In genomic region chr7:88522771-88523316, GRCh38 we compare ENCODE assay signal across 16 cellular contexts.
"Had no signal": no experiment of that assay in that cellular context is flagged by ENCODE, and none has a peak within 500 bp of the region (broad histone marks: within the 10 kb centered on the region; RNA-seq: fewer than 3 reads in every experiment).

No MANE protein-coding gene starts in this region.

- ATAC-seq: lower lobe of right lung; psoas muscle; sciatic nerve; stimulated activated memory B cell treated with anti-CD40 and anti-IgM and Interleukin-4, amounts not matched to agents 10 μg/mL and 1 μg/mL and 100 μg/mL, for 72 hours had no signal

- DNase-seq: activated CD4-positive, alpha-beta memory T cell treated with anti-CD3 and anti-CD28 coated beads, Interleukin-2, amount 10 ng/mL, durations not matched to agents 7 days and 5 days; activated CD4-positive, CD25-positive, alpha-beta regulatory T cell treated with anti-CD3 and anti-CD28 coated beads, Interleukin-2, amount 50 U/mL, for 72 hours; activated naive CD8-positive, alpha-beta T cell treated with anti-CD3 and anti-CD28 coated beads, Interleukin-2, amount 10 ng/mL, durations not matched to agents 7 days and 5 days; cerebellar nuclear complex; erythroblast; hippocampal formation; lower lobe of right lung; naive B cell; occipital lobe; psoas muscle; spleen; stimulated activated CD4-positive, alpha-beta T cell treated with anti-CD3 and anti-CD28 coated beads, Interleukin-1b, Interleukin-23, amount 100 ng/mL, for 48 hours; transverse colon had no signal

- H3K36me3 ChIP-seq: lower lobe of right lung, spleen, transverse colon had no signal

- H3K4me3 ChIP-seq: lower lobe of right lung, psoas muscle, spleen, transverse colon had no signal

- H3K4me1 ChIP-seq: lower lobe of right lung, psoas muscle, spleen, transverse colon had no signal

- H3K27me3 Mint-ChIP-seq: activated CD4-positive, alpha-beta memory T cell treated with anti-CD3 and anti-CD28 coated beads, Interleukin-2, amount 10 ng/mL, durations not matched to agents 7 days and 5 days; dendritic cell treated with granulocyte-macrophage colony-stimulating factor and Interleukin-4, amounts not matched to agents 40 ng/mL and 50 ng/mL, for 4 days; naive B cell; stimulated activated memory B cell treated with anti-CD40 and anti-IgM and Interleukin-4, amounts not matched to agents 10 μg/mL and 1 μg/mL and 100 μg/mL, for 72 hours had no signal

- H3K9me3 ChIP-seq: lower lobe of right lung, psoas muscle, spleen, transverse colon had no signal

- H3K4me1 Mint-ChIP-seq: activated CD4-positive, alpha-beta memory T cell treated with anti-CD3 and anti-CD28 coated beads, Interleukin-2, amount 10 ng/mL, durations not matched to agents 7 days and 5 days; activated naive CD8-positive, alpha-beta T cell treated with anti-CD3 and anti-CD28 coated beads, Interleukin-2, amount 10 ng/mL, durations not matched to agents 7 days and 5 days; naive B cell; stimulated activated memory B cell treated with anti-CD40 and anti-IgM and Interleukin-4, amounts not matched to agents 10 μg/mL and 1 μg/mL and 100 μg/mL, for 72 hours had no signal

- H3K4me3 Mint-ChIP-seq: activated CD4-positive, alpha-beta memory T cell treated with anti-CD3 and anti-CD28 coated beads, Interleukin-2, amount 10 ng/mL, durations not matched to agents 7 days and 5 days; activated naive CD8-positive, alpha-beta T cell treated with anti-CD3 and anti-CD28 coated beads, Interleukin-2, amount 10 ng/mL, durations not matched to agents 7 days and 5 days; dendritic cell treated with granulocyte-macrophage colony-stimulating factor and Interleukin-4, amounts not matched to agents 40 ng/mL and 50 ng/mL, for 4 days; stimulated activated memory B cell treated with anti-CD40 and anti-IgM and Interleukin-4, amounts not matched to agents 10 μg/mL and 1 μg/mL and 100 μg/mL, for 72 hours had no signal

- H3K36me3 Mint-ChIP-seq: activated naive CD8-positive, alpha-beta T cell treated with anti-CD3 and anti-CD28 coated beads, Interleukin-2, amount 10 ng/mL, durations not matched to agents 7 days and 5 days; naive B cell; stimulated activated memory B cell treated with anti-CD40 and anti-IgM and Interleukin-4, amounts not matched to agents 10 μg/mL and 1 μg/mL and 100 μg/mL, for 72 hours had no signal

- H3K9me3 Mint-ChIP-seq: activated CD4-positive, alpha-beta memory T cell treated with anti-CD3 and anti-CD28 coated beads, Interleukin-2, amount 10 ng/mL, durations not matched to agents 7 days and 5 days; activated naive CD8-positive, alpha-beta T cell treated with anti-CD3 and anti-CD28 coated beads, Interleukin-2, amount 10 ng/mL, durations not matched to agents 7 days and 5 days had no signal

- H3K27ac ChIP-seq: lower lobe of right lung, psoas muscle, spleen, transverse colon had no signal

- H3K27ac Mint-ChIP-seq: activated CD4-positive, alpha-beta memory T cell treated with anti-CD3 and anti-CD28 coated beads, Interleukin-2, amount 10 ng/mL, durations not matched to agents 7 days and 5 days; activated naive CD8-positive, alpha-beta T cell treated with anti-CD3 and anti-CD28 coated beads, Interleukin-2, amount 10 ng/mL, durations not matched to agents 7 days and 5 days; dendritic cell treated with granulocyte-macrophage colony-stimulating factor and Interleukin-4, amounts not matched to agents 40 ng/mL and 50 ng/mL, for 4 days; naive B cell; stimulated activated memory B cell treated with anti-CD40 and anti-IgM and Interleukin-4, amounts not matched to agents 10 μg/mL and 1 μg/mL and 100 μg/mL, for 72 hours had no signal

- H3K27me3 ChIP-seq: spleen, transverse colon had no signal
